Comparison of ENCODE assay signal across 8 cellular contexts in the genomic region with DNA sequence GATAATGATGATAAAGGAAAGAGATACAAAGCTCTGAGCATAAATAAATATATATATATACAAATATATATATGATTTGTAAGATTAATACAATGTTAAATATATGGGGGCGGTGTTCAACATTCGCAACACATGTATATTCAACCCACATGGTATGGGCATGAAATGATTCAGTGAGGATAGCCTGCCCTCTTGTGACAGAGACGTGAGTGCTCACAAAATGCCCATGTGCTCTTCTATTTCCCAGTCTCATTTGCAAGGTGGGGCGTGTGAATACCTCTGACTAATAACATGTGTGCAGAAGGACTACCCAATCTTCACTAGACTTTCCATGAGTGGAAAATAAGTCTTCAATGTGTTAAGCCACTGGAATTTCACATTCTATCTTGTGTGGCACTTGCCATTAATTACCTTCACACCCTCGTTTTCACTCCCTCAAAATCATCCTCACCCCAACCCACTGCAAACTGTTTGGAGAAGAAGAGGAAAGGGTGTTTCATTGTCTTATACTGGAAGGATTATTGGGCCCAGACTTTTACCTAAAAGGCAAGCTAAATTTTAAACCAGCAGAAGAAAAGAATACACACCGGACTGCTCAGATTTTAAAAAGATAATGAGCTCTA. TPM values are rescaled to one million over a fixed set of nuclear protein-coding genes. Genes with fewer than 3 reads are reported as not detected.
DNase-seq lines count a peak whose midpoint lies in the region; ATAC-seq and TF ChIP-seq lines count a peak whose summit lies in the region.

No MANE protein-coding gene starts in this region.

- H4K5ac ChIP-seq in IMR-90 (ENCODE audit: low read depth, low read length), result no peak overlapping the region

- CTCF ChIA-PET in activated CD8-positive, alpha-beta memory T cell treated with anti-CD3 and anti-CD28 coated beads, Interleukin-2, amount 10 ng/mL, durations not matched to agents 7 days and 5 days (lab: Charles Lee), result interaction anchor here (0.5 to 4.0 kb wide), 6 partner anchors 9 to 864 kb away, joined by 3 to 28 read pairs (median 5); no protein-coding TSS in a partner anchor
- CTCF ChIA-PET in IMR-90 (lab: Yijun Ruan, JAX), result interaction anchor here (1.0 kb wide), 1 partner anchor 631 kb away, joined by 4 read pairs; no protein-coding TSS in a partner anchor
- CTCF ChIA-PET in Panc1 (lab: Charles Lee), result no interaction called here

- H3K4ac ChIP-seq in IMR-90 (ENCODE audit: low read depth, low read length), result no peak overlapping the region

- H3K4me1 ChIP-seq in IMR-90 (ENCODE audit: control insufficient read depth, insufficient read depth, low read length) (no peaks in the 10 kb centered on the region), Panc1 (ENCODE audit: control insufficient read depth, insufficient read depth, low read length) (no peaks in the 10 kb centered on the region), upper lobe of right lung (no peaks in the 10 kb centered on the region)

- H3K14ac ChIP-seq in IMR-90 (replicated peaks; ENCODE audit: low read depth, low read length), result no peak overlapping the region

- H3K27ac ChIP-seq in IMR-90 (ENCODE audit: insufficient read depth, low read length), result no peak overlapping the region
- H3K27ac ChIP-seq in Panc1 (ENCODE audit: low read length), result no peak overlapping the region
- no peak overlapping the region for H3K27ac ChIP-seq in brain microvascular endothelial cell
- H3K27ac ChIP-seq in upper lobe of right lung, result no peak overlapping the region

- no peak overlapping the region for H4K8ac ChIP-seq in IMR-90 (ENCODE audit: low read depth in 2 of 2, low read length in 2 of 2)

- no peak overlapping the region for H3K9ac ChIP-seq in IMR-90 (ENCODE audit: low read depth, low read length)

- no peak overlapping the region for H3K27ac Mint-ChIP-seq in activated CD8-positive, alpha-beta memory T cell treated with anti-CD3 and anti-CD28 coated beads, Interleukin-2, amount 10 ng/mL, durations not matched to agents 7 days and 5 days

- no peak overlapping the region for H4K91ac ChIP-seq in IMR-90 (ENCODE audit: insufficient read depth, low read depth, low read length)

- H3K4me3 Mint-ChIP-seq in activated CD8-positive, alpha-beta memory T cell treated with anti-CD3 and anti-CD28 coated beads, Interleukin-2, amount 10 ng/mL, durations not matched to agents 7 days and 5 days, result no peak overlapping the region

- H4K20me1 ChIP-seq in IMR-90 (ENCODE audit: insufficient read depth, low read length), result no peaks in the 10 kb centered on the region

- no peak overlapping the region for H2BK15ac ChIP-seq in IMR-90 (ENCODE audit: low read depth, low read length)

- WGBS in IMR-90 (ENCODE audit: extremely low coverage in 2 of 2, insufficient read length in 1 of 2), 2 experiments, result 0% methylated on average over 1 of the region's 6 CpGs; no CpG with 5 or more reads in 1 of the 2 experiments

- POLR2A ChIA-PET in IMR-90 (lab: Charles Lee; ENCODE audit: unreplicated experiment) (no interaction called here), Panc1 (lab: Charles Lee) (no interaction called here)

- H2BK5ac ChIP-seq in IMR-90 (ENCODE audit: low read depth, low read length, poor library complexity, severe bottlenecking), result no peak overlapping the region

- DNase-seq in activated CD8-positive, alpha-beta memory T cell treated with anti-CD3 and anti-CD28 coated beads, Interleukin-2, amount 10 ng/mL, durations not matched to agents 7 days and 5 days, result peak; percentile 58
- DNase-seq in activated CD8-positive, alpha-beta memory T cell treated with anti-CD3 and anti-CD28 coated beads, Interleukin-2, amount 50 U/mL, for 4 hours, result no peak
- DNase-seq in IMR-90 (peak; percentile 74), Panc1 (ENCODE audit: low read depth, low spot score) (peak; percentile 35), brain microvascular endothelial cell (peak; percentile 68), left lobe of liver (ENCODE audit: low spot score) (no peak), upper lobe of right lung (no peak)

- dilution Hi-C loops in IMR-90 (cut with HindIII; ENCODE audit: low sequenced_read_pairs, unreplicated experiment), result no loop called here

- TF ChIP-seq CTCF in IMR-90 (conservative IDR thresholded peaks at IDR 0.05; ENCODE audit: low read depth, low read length) (peak; percentile 73), Panc1 (IDR thresholded peaks at IDR 0.05) (peak; percentile 78), brain microvascular endothelial cell (IDR thresholded peaks at IDR 0.05; ENCODE audit: low read depth, low read length, missing control alignments) (peak; percentile 82), upper lobe of right lung (IDR thresholded peaks at IDR 0.05) (peak; percentile 42)

- no peak overlapping the region for H2BK20ac ChIP-seq in IMR-90 (ENCODE audit: low read depth, low read length)

- no peaks in the 10 kb centered on the region for H3K9me3 Mint-ChIP-seq in activated CD8-positive, alpha-beta memory T cell treated with anti-CD3 and anti-CD28 coated beads, Interleukin-2, amount 10 ng/mL, durations not matched to agents 7 days and 5 days (ENCODE audit: low read depth)

- no peak overlapping the region for H2AK5ac ChIP-seq in IMR-90 (ENCODE audit: low read depth, low read length)

- no TSS peak for BruUV-seq in IMR-90 (replicated peaks; lab: Mats Ljungman, UMichigan)
- no TSS peak for BruUV-seq in Panc1 (replicated peaks; lab: Mats Ljungman, UMichigan)

- in situ Hi-C loops in IMR-90 (cut with MboI; ENCODE audit: low sequenced_read_pairs), result no loop called here
- in situ Hi-C loops in Panc1 (cut with HindIII; ENCODE audit: low pct_unique_long_range_greater_than_20kb, low sequenced_read_pairs), result no loop called here
- in situ Hi-C loops in brain microvascular endothelial cell (cut with HindIII; ENCODE audit: low pct_ligation_motif_present, low sequenced_read_pairs), result no loop called here

- H3K36me3 Mint-ChIP-seq in activated CD8-positive, alpha-beta memory T cell treated with anti-CD3 and anti-CD28 coated beads, Interleukin-2, amount 10 ng/mL, durations not matched to agents 7 days and 5 days, result no peaks in the 10 kb centered on the region

- H2AFZ ChIP-seq in IMR-90 (replicated peaks; ENCODE audit: low read length, poor library complexity), result no peak overlapping the region

- ATAC-seq in activated CD8-positive, alpha-beta memory T cell treated with anti-CD3 and anti-CD28 coated beads, Interleukin-2, amount 10 ng/mL, durations not matched to agents 7 days and 5 days, result peak; percentile 92
- ATAC-seq in GM21619 (IDR thresholded peaks at IDR 0.05; ENCODE audit: unreplicated experiment), result peak; percentile 90
- ATAC-seq in IMR-90 (ENCODE audit: low read depth), result peak; percentile 88
- peak; percentile 96 for ATAC-seq in Panc1
- peak; percentile 98 for ATAC-seq in left lobe of liver
- ATAC-seq in upper lobe of right lung, result peak; percentile 87

- no peak overlapping the region for H2BK120ac ChIP-seq in IMR-90 (ENCODE audit: low read depth, low read length)

- no peak overlapping the region for H3K23ac ChIP-seq in IMR-90 (ENCODE audit: low read depth, low read length)

- TF ChIP-seq POLR2A in IMR-90 (IDR thresholded peaks at IDR 0.05; ENCODE audit: low read depth, low read length), result no peak

- no peak overlapping the region for H2AK9ac ChIP-seq in IMR-90 (replicated peaks; ENCODE audit: low read depth, low read length, poor library complexity)

- peaks cover 4% of the 10 kb centered on the region for H3K4me1 Mint-ChIP-seq in activated CD8-positive, alpha-beta memory T cell treated with anti-CD3 and anti-CD28 coated beads, Interleukin-2, amount 10 ng/mL, durations not matched to agents 7 days and 5 days

- H3K27me3 ChIP-seq in IMR-90 (ENCODE audit: control insufficient read depth, insufficient read depth, low read length) (peaks cover 14% of the 10 kb centered on the region), Panc1 (ENCODE audit: control insufficient read depth, insufficient read depth, low read length) (peaks cover 13% of the 10 kb centered on the region; the same call in 1 of the 2 replicates), brain microvascular endothelial cell (replicated peaks) (no peaks in the 10 kb centered on the region), upper lobe of right lung (peaks cover 4% of the 10 kb centered on the region)

- H3K9me3 ChIP-seq in IMR-90 (ENCODE audit: control insufficient read depth, insufficient read depth, low read length), result no peaks in the 10 kb centered on the region
- no peaks in the 10 kb centered on the region for H3K9me3 ChIP-seq in Panc1 (ENCODE audit: control insufficient read depth, insufficient read depth, low read depth, low read length)
- H3K9me3 ChIP-seq in upper lobe of right lung, result no peaks in the 10 kb centered on the region

- H3K4me3 ChIP-seq in IMR-90 (ENCODE audit: insufficient read depth, low read depth, low read length) (no peak overlapping the region), Panc1 (ENCODE audit: low read depth in 2 of 2, low read length in 2 of 2) (no peak overlapping the region), brain microvascular endothelial cell (ENCODE audit: low read depth, low read length) (no peak overlapping the region), upper lobe of right lung (no peak overlapping the region)

- H3K36me3 ChIP-seq in IMR-90 (ENCODE audit: control insufficient read depth, insufficient read depth, low read length), result no peaks in the 10 kb centered on the region
- no peaks in the 10 kb centered on the region for H3K36me3 ChIP-seq in Panc1 (ENCODE audit: control insufficient read depth, insufficient read depth, low read length)
- H3K36me3 ChIP-seq in brain microvascular endothelial cell (replicated peaks), result no peaks in the 10 kb centered on the region
- no peaks in the 10 kb centered on the region for H3K36me3 ChIP-seq in upper lobe of right lung

- TF ChIP-seq RAD21 in IMR-90 (IDR thresholded peaks at IDR 0.05; ENCODE audit: low read length), result peak; percentile 85

- no peak overlapping the region for H3K4me2 ChIP-seq in IMR-90 (ENCODE audit: low read depth, low read length)

- no peaks in the 10 kb centered on the region for H3K9me1 ChIP-seq in IMR-90 (ENCODE audit: insufficient read depth, low read length)

- intact Hi-C loops in IMR-90 (cut with micrococcal nuclease) (loop anchor here (10.0 kb wide), 1 partner anchor 400 kb away; a partner anchor contains a TSS), Panc1 (cut with micrococcal nuclease; ENCODE audit: unreplicated experiment) (loop anchor here (5.0 kb wide), 1 partner anchor 632 kb away; no protein-coding TSS in a partner anchor), upper lobe of right lung (cut with DNase I) (no loop called here)

- peaks cover 34% of the 10 kb centered on the region for H3K27me3 Mint-ChIP-seq in activated CD8-positive, alpha-beta memory T cell treated with anti-CD3 and anti-CD28 coated beads, Interleukin-2, amount 10 ng/mL, durations not matched to agents 7 days and 5 days

- no peak overlapping the region for H3K56ac ChIP-seq in IMR-90 (ENCODE audit: extremely low read depth, insufficient read depth, low read length)

- no peak overlapping the region for H3K18ac ChIP-seq in IMR-90 (ENCODE audit: low read depth, low read length)

- no peaks in the 10 kb centered on the region for H3K79me1 ChIP-seq in IMR-90 (ENCODE audit: low read depth in 1 of 2, low read length in 2 of 2)

RNA-seq across cellular contexts. Expression of a gene that starts 26.9 kb away (rescaled TPM):
- 1 to 10 TPM; 4.2 to 4.9 TPM for total RNA-seq in activated CD8-positive, alpha-beta memory T cell treated with anti-CD3 and anti-CD28 coated beads, Interleukin-2, amount 10 ng/mL, durations not matched to agents 7 days and 5 days
- total RNA-seq in IMR-90 (2012; rRNA removed), result 0.18 and 1.1 TPM in 2 replicates
- 0.31 and 0.77 TPM in 2 replicates for polyA plus RNA-seq in IMR-90 (2012; rRNA removed)
- under 0.01 TPM in 1 of 2 replicates, not detected in the other for polyA plus RNA-seq in IMR-90 (2012; cell fraction: cytosol; rRNA removed)
- 0.25 and 2.1 TPM in 2 replicates for polyA plus RNA-seq in IMR-90 (2012; cell fraction: nucleus; rRNA removed; ENCODE audit: low replicate concordance)
- total RNA-seq in Panc1 (2021; ENCODE audit: unreplicated experiment), result 6.5 TPM
- 0.47 TPM for polyA plus RNA-seq in Panc1 (2012; ENCODE audit: insufficient read length)
- 2.5 TPM for total RNA-seq in left lobe of liver
- total RNA-seq in upper lobe of right lung, result 1.5 TPM

Comparison
In these comparisons a context has a peak if more than half of its experiments do, and no peak if none do; other contexts are left out.
1. DNase-seq: peak in activated CD8-positive, alpha-beta memory T cell treated with anti-CD3 and anti-CD28 coated beads, Interleukin-2, amount 10 ng/mL, durations not matched to agents 7 days and 5 days (single experiment), IMR-90 (single experiment), Panc1 (single experiment) and brain microvascular endothelial cell (single experiment); none in activated CD8-positive, alpha-beta memory T cell treated with anti-CD3 and anti-CD28 coated beads, Interleukin-2, amount 50 U/mL, for 4 hours (single experiment), left lobe of liver (single experiment) and upper lobe of right lung (single experiment).
2. Peak in every context shown above with its lines, with median percentiles within 50 percentile points of each other: ATAC-seq and CTCF ChIP-seq.